Comparison of ENCODE assay signal across 10 cellular contexts in genomic region chr4:158159054-158159717, GRCh38. TPM values are rescaled to one million over a fixed set of nuclear protein-coding genes. Genes with fewer than 3 reads are reported as not detected.
A peak's percentile ranks its signal among the peaks of the same experiment; 100 is the strongest.
DNase-seq lines count a peak whose midpoint lies in the region; ATAC-seq, FAIRE-seq and TF ChIP-seq lines count a peak whose summit lies in the region.
"Had no signal": no experiment of that assay in that cellular context is flagged by ENCODE, and none has a peak within 500 bp of the region (broad histone marks: within the 10 kb centered on the region; RNA-seq: fewer than 3 reads in every experiment).

No MANE protein-coding gene starts in this region.

- FAIRE-seq in RCC 7860 (lab: Jason Lieb, UNC) (peak; percentile 92), H1 (lab: Jason Lieb, UNC) (no peak)

- H4K91ac ChIP-seq in H1 (replicated peaks; ENCODE audit: insufficient read length, low read length) (no peak overlapping the region), trophoblast cell (ENCODE audit: low read depth, low read length) (no peak overlapping the region)

- no peaks in the 10 kb centered on the region for H3K79me2 ChIP-seq in H1 (ENCODE audit: control insufficient read depth in 1 of 2, insufficient read depth in 2 of 2, low read length in 2 of 2)
- no peaks in the 10 kb centered on the region for H3K79me2 ChIP-seq in trophoblast cell (ENCODE audit: control insufficient read depth, insufficient read depth, low read length, poor library complexity)

- H3K79me1 ChIP-seq in H1 (ENCODE audit: low read depth, low read length) (no peaks in the 10 kb centered on the region), trophoblast cell (ENCODE audit: low read length) (peaks cover 11% of the 10 kb centered on the region)

- H3K36me3 ChIP-seq in H1 (ENCODE audit: control insufficient read depth in 2 of 4, insufficient read depth in 4 of 4, low read length in 3 of 4) (no peaks in the 10 kb centered on the region), trophoblast cell (ENCODE audit: control insufficient read depth in 1 of 2, insufficient read depth in 2 of 2, low read length in 2 of 2) (peaks cover 0 to 2% of the 10 kb centered on the region in 2 experiments)

- no peak overlapping the region for H3K56ac ChIP-seq in H1 (replicated peaks; ENCODE audit: insufficient read length, low read depth, low read length)

- H2BK15ac ChIP-seq in H1 (ENCODE audit: low read length), result no peak overlapping the region

- H3K4me2 ChIP-seq in H1 (ENCODE audit: insufficient read depth in 1 of 2, low read depth in 2 of 2, low read length in 2 of 2), result no peak overlapping the region
- no peak overlapping the region for H3K4me2 ChIP-seq in trophoblast cell (ENCODE audit: low read length)

- no peak overlapping the region for H3K4me3 Mint-ChIP-seq in activated CD4-positive, alpha-beta memory T cell treated with anti-CD3 and anti-CD28 coated beads for 36 hours

- H2BK20ac ChIP-seq in H1 (ENCODE audit: low read length), result no peak overlapping the region

- ATAC-seq in GM18907 (IDR thresholded peaks at IDR 0.05; ENCODE audit: unreplicated experiment) (peak; percentile 70), GM19452 (IDR thresholded peaks at IDR 0.05; ENCODE audit: unreplicated experiment) (no peak)

- H3K4me3 ChIP-seq in H1 (ENCODE audit: extremely low read depth in 1 of 4, insufficient read depth in 2 of 4, low read depth in 3 of 4, low read length in 4 of 4) (no peak overlapping the region), trophoblast cell (ENCODE audit: low read depth, low read length) (no peak overlapping the region)

- H3K23me2 ChIP-seq in H1 (ENCODE audit: low read depth, low read length), result no peaks in the 10 kb centered on the region

- H3K9me3 ChIP-seq in H1 (ENCODE audit: insufficient read depth in 2 of 2, low read depth in 1 of 2, low read length in 1 of 2), result no peaks in the 10 kb centered on the region
- H3K9me3 ChIP-seq in trophoblast cell (ENCODE audit: insufficient read depth, low read depth, low read length), result no peaks in the 10 kb centered on the region

- no peak for TF ChIP-seq POLR2A in H1 (IDR thresholded peaks at IDR 0.05; ENCODE audit: control extremely low read depth in 1 of 2, low read depth in 2 of 2, low read length in 2 of 2)

- H3K9ac ChIP-seq in H1 (replicated peaks in 1 of 4; ENCODE audit: extremely low read depth in 1 of 4, low read depth in 3 of 4, low read length in 3 of 4) (no peak overlapping the region), trophoblast cell (ENCODE audit: low read length) (no peak overlapping the region)

- H3K27me3 Mint-ChIP-seq in activated CD4-positive, alpha-beta memory T cell treated with anti-CD3 and anti-CD28 coated beads for 36 hours, result peaks cover 3% of the 10 kb centered on the region

- H2AK5ac ChIP-seq in H1 (ENCODE audit: low read depth, low read length) (no peak overlapping the region), trophoblast cell (ENCODE audit: low read length) (no peak overlapping the region)

- H4K5ac ChIP-seq in H1 (ENCODE audit: insufficient read length, low read depth, low read length), result no peak overlapping the region

- H3K27me3 ChIP-seq in H1 (replicated peaks in 1 of 4; ENCODE audit: control insufficient read depth in 3 of 4, extremely low read depth in 1 of 4, insufficient read depth in 3 of 4, low read length in 3 of 4) (no peaks in the 10 kb centered on the region), trophoblast cell (ENCODE audit: insufficient read depth, low read length) (no peaks in the 10 kb centered on the region)

- H3K9me3 Mint-ChIP-seq in activated CD4-positive, alpha-beta memory T cell treated with anti-CD3 and anti-CD28 coated beads for 36 hours, result no peaks in the 10 kb centered on the region

- H3K36me3 Mint-ChIP-seq in activated CD4-positive, alpha-beta memory T cell treated with anti-CD3 and anti-CD28 coated beads for 36 hours, result no peaks in the 10 kb centered on the region

- no peak overlapping the region for H3K18ac ChIP-seq in H1 (ENCODE audit: extremely low read depth, low read length)
- no peak overlapping the region for H3K18ac ChIP-seq in trophoblast cell (ENCODE audit: low read length)

- H2BK12ac ChIP-seq in H1 (ENCODE audit: low read depth, low read length) (no peak overlapping the region), trophoblast cell (ENCODE audit: low read length) (peak overlapping the region; percentile 36)

- no peak overlapping the region for H3K27ac Mint-ChIP-seq in activated CD4-positive, alpha-beta memory T cell treated with anti-CD3 and anti-CD28 coated beads for 36 hours

- H4K20me1 ChIP-seq in H1 (replicated peaks in 1 of 2; ENCODE audit: control insufficient read depth in 1 of 2, insufficient read depth in 2 of 2, low read length in 2 of 2), result no peaks in the 10 kb centered on the region

- H2BK120ac ChIP-seq in H1 (replicated peaks; ENCODE audit: low read depth, low read length), result no peak overlapping the region
- no peak overlapping the region for H2BK120ac ChIP-seq in trophoblast cell (ENCODE audit: insufficient read depth, low read length, poor library complexity)

- TF ChIP-seq CTCF in H1 (IDR thresholded peaks at IDR 0.05; ENCODE audit: control extremely low read depth in 1 of 3, insufficient read depth in 1 of 3, low read depth in 1 of 3, low read length in 3 of 3), result no peak

- H3K4me1 Mint-ChIP-seq in activated CD4-positive, alpha-beta memory T cell treated with anti-CD3 and anti-CD28 coated beads for 36 hours (ENCODE audit: low read depth), result no peaks in the 10 kb centered on the region

- intact Hi-C loops in activated CD4-positive, alpha-beta memory T cell treated with anti-CD3 and anti-CD28 coated beads for 36 hours (cut with micrococcal nuclease), result no loop called here

- no peak for TF ChIP-seq EP300 in H1 (IDR thresholded peaks at IDR 0.05; ENCODE audit: borderline replicate concordance in 1 of 2, low read depth in 2 of 2, low read length in 2 of 2)

- no peak for TF ChIP-seq RAD21 in H1 (IDR thresholded peaks at IDR 0.05 in 1 of 2, conservative IDR thresholded peaks at IDR 0.05 in 1 of 2; ENCODE audit: low read depth in 2 of 2, low read length in 2 of 2)

- DNase-seq in RCC 7860 (ENCODE audit: low spot score), result peak; percentile 90
- no peak for DNase-seq in H1 (ENCODE audit: low read depth in 1 of 2, low spot score in 2 of 2)
- peak; percentile 51 to 59 for DNase-seq in trophoblast cell
- no peak for DNase-seq in AG08395 (ENCODE audit: low spot score)
- no peak for DNase-seq in activated CD4-positive, alpha-beta memory T cell treated with anti-CD3 and anti-CD28 coated beads for 36 hours
- no peak for DNase-seq in activated effector memory CD4-positive, alpha-beta T cell treated with Interleukin-2 at 50 U/mL for 16 hours
- DNase-seq: activated CD4-positive, CD25-positive, alpha-beta regulatory T cell; DMS79 treated with DMSO at 0.1 percent for 48 hours had no signal

- H2BK5ac ChIP-seq in H1 (ENCODE audit: low read depth, low read length), result no peak overlapping the region
- H2BK5ac ChIP-seq in trophoblast cell (ENCODE audit: low read depth, low read length, poor library complexity), result no peak overlapping the region

- H3K14ac ChIP-seq in H1 (ENCODE audit: insufficient read length), result no peak overlapping the region
- H3K14ac ChIP-seq in trophoblast cell (ENCODE audit: low read length), result no peak overlapping the region

- H3K23ac ChIP-seq in H1 (ENCODE audit: insufficient read length) (no peak overlapping the region), trophoblast cell (ENCODE audit: low read length) (no peak overlapping the region)

- no peaks in the 10 kb centered on the region for H3K4me1 ChIP-seq in H1 (replicated peaks in 1 of 4; ENCODE audit: control insufficient read depth in 3 of 4, insufficient read depth in 4 of 4, low read length in 3 of 4)
- peaks cover 5 to 8% of the 10 kb centered on the region in 2 experiments for H3K4me1 ChIP-seq in trophoblast cell (ENCODE audit: control insufficient read depth in 1 of 2, insufficient read depth in 2 of 2, low read length in 2 of 2)

- CTCF ChIA-PET in H1 (lab: Charles Lee; ENCODE audit: partially characterized antibody), result interaction anchor here (3.2 to 5.4 kb wide), 2 partner anchors 12 kb away, joined by 12 to 23 read pairs; partner anchors contain the start of gene GASK1B
- CTCF ChIA-PET in activated CD4-positive, alpha-beta memory T cell treated with anti-CD3 and anti-CD28 coated beads for 36 hours (lab: Charles Lee), result interaction anchor here (2.3 kb wide), 1 partner anchor 12 kb away, joined by 8 read pairs; no protein-coding TSS in a partner anchor

- H4K8ac ChIP-seq in H1 (ENCODE audit: extremely low read depth, insufficient read depth, low read length), result no peak overlapping the region
- no peak overlapping the region for H4K8ac ChIP-seq in trophoblast cell (ENCODE audit: low read depth, low read length)

- H3K27ac ChIP-seq in H1 (ENCODE audit: low read depth, low read length) (no peak overlapping the region), trophoblast cell (ENCODE audit: low read depth, low read length) (peak overlapping the region; percentile 22)

- H4K12ac ChIP-seq in trophoblast cell (ENCODE audit: low read depth, low read length), result no peak overlapping the region

- POLR2A ChIA-PET in H1 (lab: Charles Lee; ENCODE audit: partially characterized antibody), result no interaction called here
- POLR2A ChIA-PET in activated CD4-positive, alpha-beta memory T cell treated with anti-CD3 and anti-CD28 coated beads for 36 hours (lab: Charles Lee), result no interaction called here

- 82% methylated on average over 3 of the region's 3 CpGs; no CpG with 5 or more reads in 1 of the 2 experiments for WGBS in H1 (ENCODE audit: extremely low coverage in 1 of 2, insufficient coverage in 1 of 2, insufficient read length in 1 of 2, insufficient replicate concordance in 2 of 2, low coverage in 1 of 2, low lambda C conversion rate in 2 of 2, missing lambda C conversion rate in 1 of 2), 2 experiments
- 100% methylated on average over 1 of the region's 3 CpGs for WGBS in trophoblast cell (ENCODE audit: extremely low coverage, insufficient coverage, insufficient read length)

- H2AFZ ChIP-seq in H1 (ENCODE audit: low read length) (peak overlapping the region; percentile 80; the same call in 1 of the 2 replicates), trophoblast cell (ENCODE audit: insufficient read depth, low read length, poor library complexity) (no peak overlapping the region)

- H3K4ac ChIP-seq in H1 (replicated peaks; ENCODE audit: insufficient read length, low read depth, low read length) (no peak overlapping the region), trophoblast cell (ENCODE audit: low read depth, low read length) (no peak overlapping the region)

RNA-seq across cellular contexts. Expression of gene GASK1B, which starts 13.6 kb away (rescaled TPM):
- total RNA-seq in H1 (2021; fragmentation: NEBNext Ultra II Directional; extraction: Animal tissue kit (Norgen Biotek cat#: 25700)), result not detected in 2 replicates
- 0.02 TPM in 1 of 2 replicates, not detected in the other for polyA plus RNA-seq in H1 (2011; rRNA removed)
- 0.03 TPM for polyA plus RNA-seq in H1 (2011; cell fraction: cytosol; rRNA removed)
- not detected for polyA plus RNA-seq in H1 (2011; cell fraction: nucleus; rRNA removed)
- polyA plus RNA-seq in H1 (2012, experiment 1 of 2), result 0.08 to 0.25 TPM in 2 of 4 replicates, not detected in the others
- not detected for polyA plus RNA-seq in H1 (2012, experiment 2 of 2)
- 0.02 TPM for polyA plus RNA-seq in H1 (2013, experiment 1 of 2)
- 0.06 TPM for polyA plus RNA-seq in H1 (2013, experiment 2 of 2)
- polyA minus RNA-seq in H1 (2011; rRNA and poly(A)+ RNA removed), result not detected in 2 replicates
- polyA minus RNA-seq in H1 (2011; cell fraction: cytosol; rRNA and poly(A)+ RNA removed), result not detected
- polyA minus RNA-seq in H1 (2011; cell fraction: nucleus; rRNA and poly(A)+ RNA removed), result not detected
- polyA plus RNA-seq in trophoblast cell (2013), result 20.2 and 21.5 TPM in 2 replicates
- not detected for total RNA-seq in activated CD4-positive, alpha-beta memory T cell treated with anti-CD3 and anti-CD28 coated beads for 36 hours

RNA-seq across cellular contexts. Expression of gene TMEM144, which starts 51.1 kb away (rescaled TPM):
- 1.6 and 2.6 TPM in 2 replicates for total RNA-seq in H1 (2021; fragmentation: NEBNext Ultra II Directional; extraction: Animal tissue kit (Norgen Biotek cat#: 25700))
- polyA plus RNA-seq in H1 (2011; rRNA removed), result 0.99 and 1.9 TPM in 2 replicates
- 1.3 TPM for polyA plus RNA-seq in H1 (2011; cell fraction: cytosol; rRNA removed)
- polyA plus RNA-seq in H1 (2011; cell fraction: nucleus; rRNA removed), result 2.3 TPM
- 1.7 to 2.0 TPM (median 1.8 TPM) in 4 replicates for polyA plus RNA-seq in H1 (2012, experiment 1 of 2)
- 0.16 TPM for polyA plus RNA-seq in H1 (2012, experiment 2 of 2)
- polyA plus RNA-seq in H1 (2013, experiment 1 of 2), result 1.8 TPM
- polyA plus RNA-seq in H1 (2013, experiment 2 of 2), result 1.9 TPM
- polyA minus RNA-seq in H1 (2011; rRNA and poly(A)+ RNA removed), result 3.5 and 7.0 TPM in 2 replicates
- 2.6 TPM for polyA minus RNA-seq in H1 (2011; cell fraction: cytosol; rRNA and poly(A)+ RNA removed)
- 14.0 TPM for polyA minus RNA-seq in H1 (2011; cell fraction: nucleus; rRNA and poly(A)+ RNA removed)
- 6.8 and 6.9 TPM in 2 replicates for polyA plus RNA-seq in trophoblast cell (2013)
- total RNA-seq in activated CD4-positive, alpha-beta memory T cell treated with anti-CD3 and anti-CD28 coated beads for 36 hours, result under 1 TPM in 1 of 2 experiments, not detected in 1; 0.29 TPM

Comparison
In these comparisons a context has a peak if more than half of its experiments do, and no peak if none do; other contexts are left out.
1. DNase-seq: peak in RCC 7860 (single experiment) and trophoblast cell (2 of 2); none in H1 (0 of 2), AG08395 (single experiment), activated CD4-positive, alpha-beta memory T cell treated with anti-CD3 and anti-CD28 coated beads for 36 hours (single experiment) and activated effector memory CD4-positive, alpha-beta T cell treated with Interleukin-2 at 50 U/mL for 16 hours (single experiment).